Comparison of ENCODE assay signal across 8 cellular contexts in the genomic region with DNA sequence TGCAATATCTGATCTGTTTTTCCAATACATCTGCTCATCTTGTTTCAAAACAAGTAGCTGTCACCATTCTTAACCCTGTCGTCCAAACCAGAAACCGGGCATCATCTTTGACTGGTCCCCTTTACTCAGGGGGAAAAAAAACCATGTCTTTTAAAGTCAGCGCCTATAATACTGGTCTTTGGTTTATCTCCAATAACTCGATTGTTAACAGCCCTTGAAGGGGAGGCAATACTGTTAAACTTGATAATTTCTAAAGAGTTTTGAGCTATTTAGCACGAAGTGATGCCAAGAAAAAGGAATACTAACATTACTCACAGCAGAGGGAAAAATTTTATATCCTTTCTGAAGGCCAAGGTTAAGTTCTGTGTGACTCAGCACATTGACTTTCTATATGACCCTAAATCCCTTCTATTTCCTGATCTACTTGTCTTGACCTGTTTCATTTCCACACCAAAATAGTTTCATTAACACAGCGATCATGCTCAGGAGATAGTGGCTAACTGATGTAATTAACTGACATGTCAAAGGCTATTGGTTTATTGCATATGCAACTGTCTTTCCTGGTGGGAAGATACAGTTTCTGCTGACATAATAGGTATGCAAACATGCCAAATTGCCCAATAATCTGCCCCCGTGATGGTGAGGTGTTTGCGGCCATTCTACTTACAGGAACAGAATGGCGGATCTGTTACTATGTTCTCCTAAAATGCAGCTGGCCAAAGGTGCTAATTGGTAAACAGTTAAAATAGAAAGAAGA. TPM values are rescaled to one million over a fixed set of nuclear protein-coding genes. Genes with fewer than 3 reads are reported as not detected.
DNase-seq lines count a peak whose midpoint lies in the region; ATAC-seq and TF ChIP-seq lines count a peak whose summit lies in the region.

No MANE protein-coding gene starts in this region.

- H3K9me3 Mint-ChIP-seq in mesothelial cell of epicardium = no peaks in the 10 kb centered on the region

- in situ Hi-C loops in Caki2 (cut with HindIII; ENCODE audit: low pct_unique_long_range_greater_than_20kb, low sequenced_read_pairs) (no loop called here), brain microvascular endothelial cell (cut with HindIII; ENCODE audit: low pct_ligation_motif_present, low sequenced_read_pairs) (no loop called here)

- peaks cover 60% of the 10 kb centered on the region for H3K4me1 Mint-ChIP-seq in mesothelial cell of epicardium

- peaks cover 51% of the 10 kb centered on the region for H3K4me1 ChIP-seq in lower lobe of right lung

- no peak overlapping the region for H3K4me3 Mint-ChIP-seq in mesothelial cell of epicardium

- H3K36me3 ChIP-seq in brain microvascular endothelial cell (replicated peaks) (no peaks in the 10 kb centered on the region), lower lobe of right lung (no peaks in the 10 kb centered on the region)

- peaks cover 12% of the 10 kb centered on the region for H3K36me3 Mint-ChIP-seq in mesothelial cell of epicardium

- DNase-seq in Caki2 (ENCODE audit: low read depth) = peak; percentile 21
- DNase-seq in NCI-H2081 (lab: John Stamatoyannopoulos, UW) = peak; percentile 56 to 90
- no peak for DNase-seq in brain microvascular endothelial cell
- DNase-seq in mesothelial cell of epicardium (ENCODE audit: low spot score in 2 of 2, unreplicated experiment in 2 of 2) = no peak
- no peak for DNase-seq in lower lobe of right lung
- no peak for DNase-seq in stimulated activated CD4-positive, alpha-beta T cell treated with anti-CD3 and anti-CD28 coated beads, Interleukin-4, amount 100 ng/mL, for 4 hours
- DNase-seq in activated CD4-positive, CD25-positive, alpha-beta regulatory T cell (lab: John Stamatoyannopoulos, UW) = no peak

- ATAC-seq in GM21381 (IDR thresholded peaks at IDR 0.05; ENCODE audit: unreplicated experiment) (no peak), lower lobe of right lung (no peak)

- H3K9me3 ChIP-seq in lower lobe of right lung = no peaks in the 10 kb centered on the region

- H3K4me3 ChIP-seq in brain microvascular endothelial cell (ENCODE audit: low read depth, low read length) = no peak overlapping the region
- H3K4me3 ChIP-seq in lower lobe of right lung = no peak overlapping the region

- peak overlapping the region; percentile 63 for H3K27ac Mint-ChIP-seq in mesothelial cell of epicardium

- no peak for TF ChIP-seq CTCF in brain microvascular endothelial cell (IDR thresholded peaks at IDR 0.05; ENCODE audit: low read depth, low read length, missing control alignments)
- no peak for TF ChIP-seq CTCF in mesothelial cell of epicardium (IDR thresholded peaks at IDR 0.05; ENCODE audit: unreplicated experiment)
- no peak for TF ChIP-seq CTCF in lower lobe of right lung (IDR thresholded peaks at IDR 0.05)

- intact Hi-C loops in lower lobe of right lung (cut with DNase I) = no loop called here

- no peaks in the 10 kb centered on the region for H3K27me3 ChIP-seq in brain microvascular endothelial cell (replicated peaks)
- H3K27me3 ChIP-seq in lower lobe of right lung (ENCODE audit: low read depth) = no peaks in the 10 kb centered on the region

- peak overlapping the region; percentile 32 for H3K27ac ChIP-seq in brain microvascular endothelial cell
- H3K27ac ChIP-seq in lower lobe of right lung = no peak overlapping the region

- H3K27me3 Mint-ChIP-seq in mesothelial cell of epicardium (ENCODE audit: low read depth) = no peaks in the 10 kb centered on the region

RNA-seq across cellular contexts. Expression of a gene that starts 59.1 kb away (rescaled TPM):
- 1.2 and 8.7 TPM in 2 replicates for total RNA-seq in Caki2 (2014; rRNA removed; shearing (Covaris generic); ENCODE audit: low replicate concordance)
- total RNA-seq in mesothelial cell of epicardium (152 to 163 TPM (median 162 TPM) in 3 replicates), lower lobe of right lung (70.0 TPM)

Comparison
In these comparisons a context has a peak if more than half of its experiments do, and no peak if none do; other contexts are left out.
1. DNase-seq: peak in Caki2 (single experiment) and NCI-H2081 (2 of 2); none in brain microvascular endothelial cell (single experiment), mesothelial cell of epicardium (0 of 2), lower lobe of right lung (single experiment), stimulated activated CD4-positive, alpha-beta T cell treated with anti-CD3 and anti-CD28 coated beads, Interleukin-4, amount 100 ng/mL, for 4 hours (0 of 2) and activated CD4-positive, CD25-positive, alpha-beta regulatory T cell (0 of 4).